17 cellular contexts compared by ENCODE assay signal in genomic region chr12:120542166-120542565, GRCh38. TPM values are rescaled to one million over a fixed set of nuclear protein-coding genes. Genes with fewer than 3 reads are reported as not detected.
DNase-seq lines count a peak whose midpoint lies in the region; ATAC-seq and TF ChIP-seq lines count a peak whose summit lies in the region.
"Had no signal": no experiment of that assay in that cellular context is flagged by ENCODE, and none has a peak within 500 bp of the region (broad histone marks: within the 10 kb centered on the region; RNA-seq: fewer than 3 reads in every experiment).

No MANE protein-coding gene starts in this region.

- H3K4me2 ChIP-seq in KMS-11: peak overlapping the region; percentile 33; the same call in 1 of the 2 replicates
- H3K4me2 ChIP-seq: GM23338 had no signal

- H3K27me3 ChIP-seq in heart left ventricle (no peaks in the 10 kb centered on the region), KMS-11 (ENCODE audit: insufficient read depth, low read depth) (no peaks in the 10 kb centered on the region), skeletal muscle tissue (ENCODE audit: control insufficient read depth in 3 of 3, insufficient read depth in 3 of 3, low read length in 3 of 3) (no peaks in the 10 kb centered on the region), body of pancreas (no peaks in the 10 kb centered on the region)

- H3K27ac ChIP-seq in heart left ventricle (peak overlapping the region in 7 of 12 donors; percentile 8 to 98 (median 95)), KMS-11 (no peak overlapping the region), skeletal muscle tissue (ENCODE audit: low read depth, low read length) (peak overlapping the region; percentile 10), body of pancreas (no peak overlapping the region)

- peaks cover 3% of the 10 kb centered on the region; the same call in 1 of the 2 replicates for H4K20me1 ChIP-seq in KMS-11 (ENCODE audit: insufficient read depth)

- intact Hi-C loops in heart left ventricle (cut with DNase I): no loop called here
- intact Hi-C loops in left ventricle myocardium superior (cut with micrococcal nuclease): no loop called here
- intact Hi-C loops in dendritic cell treated with granulocyte-macrophage colony-stimulating factor and Interleukin-4, amounts not matched to agents 40 ng/mL and 50 ng/mL, for 4 days (cut with micrococcal nuclease): no loop called here
- intact Hi-C loops in body of pancreas (cut with DNase I): no loop called here

- no peak overlapping the region for H3K4me3 ChIP-seq in heart left ventricle
- no peak overlapping the region for H3K4me3 ChIP-seq in KMS-11 (IDR thresholded peaks at IDR 0.05; ENCODE audit: insufficient read depth, low read depth, low read length)
- H3K4me3 ChIP-seq in skeletal muscle tissue (ENCODE audit: low read length in 3 of 3): no peak overlapping the region
- no peak overlapping the region for H3K4me3 ChIP-seq in body of pancreas
- H3K4me3 ChIP-seq: GM23338 had no signal

- no peaks in the 10 kb centered on the region for H3K27me3 Mint-ChIP-seq in dendritic cell treated with granulocyte-macrophage colony-stimulating factor and Interleukin-4, amounts not matched to agents 40 ng/mL and 50 ng/mL, for 4 days
- H3K27me3 Mint-ChIP-seq in HFFc6 (ENCODE audit: insufficient read depth): no peaks in the 10 kb centered on the region; the same call in 1 of the 2 replicates
- H3K27me3 Mint-ChIP-seq: CD8-positive, alpha-beta memory T cell had no signal

- peaks cover 98% of the 10 kb centered on the region for H3K79me2 ChIP-seq in KMS-11 (ENCODE audit: insufficient read depth, low read depth)

- TF ChIP-seq POLR2A in heart left ventricle (IDR thresholded peaks at IDR 0.05) (no peak), body of pancreas (IDR thresholded peaks at IDR 0.05) (no peak)

- peak overlapping the region; percentile 30 for H3K4me3 Mint-ChIP-seq in dendritic cell treated with granulocyte-macrophage colony-stimulating factor and Interleukin-4, amounts not matched to agents 40 ng/mL and 50 ng/mL, for 4 days
- no peak overlapping the region for H3K4me3 Mint-ChIP-seq in HFFc6
- H3K4me3 Mint-ChIP-seq: GM23338 had no signal

- peaks cover 56% of the 10 kb centered on the region for H3K4me1 Mint-ChIP-seq in dendritic cell treated with granulocyte-macrophage colony-stimulating factor and Interleukin-4, amounts not matched to agents 40 ng/mL and 50 ng/mL, for 4 days (ENCODE audit: low read depth)
- peaks cover 41% of the 10 kb centered on the region for H3K4me1 Mint-ChIP-seq in HFFc6 (ENCODE audit: low read depth)

- H3K36me3 ChIP-seq in heart left ventricle: peaks cover 0 to 61% (median 22%) of the 10 kb centered on the region in 9 donors
- peaks cover 7% of the 10 kb centered on the region; the same call in 1 of the 2 replicates for H3K36me3 ChIP-seq in KMS-11 (ENCODE audit: insufficient read depth)
- H3K36me3 ChIP-seq in skeletal muscle tissue (ENCODE audit: control insufficient read depth in 3 of 3, insufficient read depth in 3 of 3, low read length in 3 of 3): peaks cover 9 to 15% (median 10%) of the 10 kb centered on the region in 3 donors
- H3K36me3 ChIP-seq in body of pancreas (replicated peaks in 1 of 2; ENCODE audit: insufficient read depth in 1 of 2, low read depth in 2 of 2): peaks cover 0 to 4% of the 10 kb centered on the region in 2 donors

- no peaks in the 10 kb centered on the region for H3K9me3 Mint-ChIP-seq in dendritic cell treated with granulocyte-macrophage colony-stimulating factor and Interleukin-4, amounts not matched to agents 40 ng/mL and 50 ng/mL, for 4 days
- no peaks in the 10 kb centered on the region for H3K9me3 Mint-ChIP-seq in HFFc6
- H3K9me3 Mint-ChIP-seq: CD8-positive, alpha-beta memory T cell; GM23338 had no signal

- peaks cover 55% of the 10 kb centered on the region for H3K36me3 Mint-ChIP-seq in dendritic cell treated with granulocyte-macrophage colony-stimulating factor and Interleukin-4, amounts not matched to agents 40 ng/mL and 50 ng/mL, for 4 days (ENCODE audit: low read depth)
- peaks cover 4% of the 10 kb centered on the region for H3K36me3 Mint-ChIP-seq in HFFc6 (ENCODE audit: low read depth)

- H3K27ac Mint-ChIP-seq in dendritic cell treated with granulocyte-macrophage colony-stimulating factor and Interleukin-4, amounts not matched to agents 40 ng/mL and 50 ng/mL, for 4 days: no peak overlapping the region
- H3K27ac Mint-ChIP-seq in HFFc6: no peak overlapping the region
- H3K27ac Mint-ChIP-seq: GM23338 had no signal

- ATAC-seq in heart left ventricle (no peak), left ventricle myocardium superior (no peak), body of pancreas (no peak)
- ATAC-seq: GM23338, HCT116 had no signal

- H3K9ac ChIP-seq in KMS-11: no peak overlapping the region
- no peak overlapping the region for H3K9ac ChIP-seq in skeletal muscle tissue (ENCODE audit: low read depth in 1 of 3, low read length in 3 of 3)

- TF ChIP-seq CTCF in heart left ventricle (IDR thresholded peaks at IDR 0.05) (no peak), KMS-11 (conservative IDR thresholded peaks at IDR 0.05; ENCODE audit: low read depth, low read length) (no peak), HFFc6 (IDR thresholded peaks at IDR 0.05) (no peak), body of pancreas (IDR thresholded peaks at IDR 0.05) (no peak)

- H3K9me3 ChIP-seq in heart left ventricle (no peaks in the 10 kb centered on the region), skeletal muscle tissue (ENCODE audit: control insufficient read depth in 3 of 3, low read length in 3 of 3) (no peaks in the 10 kb centered on the region), body of pancreas (no peaks in the 10 kb centered on the region)

- H3K4me1 ChIP-seq in heart left ventricle (peaks cover 19 to 95% (median 73%) of the 10 kb centered on the region in 12 donors), KMS-11 (ENCODE audit: low read depth, poor library complexity, severe bottlenecking) (peaks cover 71% of the 10 kb centered on the region), skeletal muscle tissue (ENCODE audit: control insufficient read depth in 3 of 3, insufficient read depth in 3 of 3, low read length in 3 of 3) (peaks cover 46 to 62% (median 56%) of the 10 kb centered on the region in 3 donors), body of pancreas (peaks cover 83% of the 10 kb centered on the region)

- DNase-seq in heart left ventricle (no peak), left ventricle myocardium superior (no peak), GOT3 (lab: John Stamatoyannopoulos, UW) (no peak), HFFc6 (no peak), body of pancreas (no peak)
- DNase-seq: CD8-positive, alpha-beta memory T cell; MV-4-11; NCI-H1694 treated with DMSO at 0.1 percent for 48 hours; NCI-H2107; NCI-H510A; NCI-H748 treated with DMSO at 0.1 percent for 48 hours; Right ventricle myocardium superior had no signal

- 90 to 97% (median 93%) methylated on average over 5 of the region's 5 CpGs for WGBS in heart left ventricle, 4 donors
- WGBS in body of pancreas, 2 donors: 94 to 96% methylated on average over 5 of the region's 5 CpGs

- no peak overlapping the region for H2AFZ ChIP-seq in KMS-11 (ENCODE audit: low read depth)
- H2AFZ ChIP-seq: GM23338 had no signal

RNA-seq across cellular contexts. Expression of gene RNF10, which starts 8.0 kb away (rescaled TPM):
- total RNA-seq in heart left ventricle (100 to 1,000 TPM; 165 to 363 (median 278) TPM), left ventricle myocardium superior (251 TPM), skeletal muscle tissue (118 TPM), body of pancreas (100 to 1,000 TPM in 1 of 2 donors, 10 to 100 TPM in 1; 62.5 to 124 TPM)
- polyA plus RNA-seq in heart left ventricle: 100 to 1,000 TPM; 247 to 490 TPM
- total RNA-seq in HFFc6 (2021; fragmentation: NEBNext Ultra II Directional; extraction: Animal tissue kit (Norgen Biotek cat#: 25700)): 100 to 1,000 TPM; 145 to 203 (median 158) TPM

RNA-seq across cellular contexts. Expression of gene COQ5, which starts 13.2 kb away (rescaled TPM):
- total RNA-seq in heart left ventricle (10 to 100 TPM; 27.9 to 46.5 (median 36.7) TPM), left ventricle myocardium superior (38.0 TPM), skeletal muscle tissue (29.7 TPM), body of pancreas (10 to 100 TPM in 1 of 2 donors, 1 to 10 TPM in 1; 9.6 to 24.1 TPM)
- polyA plus RNA-seq in heart left ventricle: 10 to 100 TPM; 29.2 to 48.9 TPM
- total RNA-seq in HFFc6 (2021; fragmentation: NEBNext Ultra II Directional; extraction: Animal tissue kit (Norgen Biotek cat#: 25700)): 10 to 100 TPM; 26.0 to 30.7 (median 27.4) TPM

RNA-seq across cellular contexts. Expression of gene POP5, which starts 39.0 kb away (rescaled TPM):
- 10 to 100 TPM; 20.6 to 46.6 (median 36.3) TPM for total RNA-seq in heart left ventricle
- polyA plus RNA-seq in heart left ventricle: 10 to 100 TPM; 30.9 to 55.8 TPM
- 34.0 TPM for total RNA-seq in left ventricle myocardium superior
- 29.2 TPM for total RNA-seq in skeletal muscle tissue
- 10 to 100 TPM; 56.5 to 63.4 (median 60.6) TPM for total RNA-seq in HFFc6 (2021; fragmentation: NEBNext Ultra II Directional; extraction: Animal tissue kit (Norgen Biotek cat#: 25700))
- total RNA-seq in body of pancreas: 10 to 100 TPM; 23.9 to 45.8 TPM

RNA-seq across cellular contexts. Expression of gene DYNLL1, which starts 46.3 kb away (rescaled TPM):
- total RNA-seq in heart left ventricle (100 to 1,000 TPM in 8 of 9 donors, 10 to 100 TPM in 1; 92.2 to 269 (median 120) TPM), left ventricle myocardium superior (144 TPM), skeletal muscle tissue (162 TPM), body of pancreas (100 to 1,000 TPM in 1 of 2 donors, 10 to 100 TPM in 1; 48.5 to 143 TPM)
- polyA plus RNA-seq in heart left ventricle: 100 to 1,000 TPM; 164 to 320 TPM
- total RNA-seq in HFFc6 (2021; fragmentation: NEBNext Ultra II Directional; extraction: Animal tissue kit (Norgen Biotek cat#: 25700)): 100 to 1,000 TPM; 530 to 650 (median 609) TPM

Comparison
In these comparisons a context has a peak if more than half of its experiments do, and no peak if none do; other contexts are left out.
1. H3K27ac ChIP-seq: peak in heart left ventricle (7 of 12) and skeletal muscle tissue (single experiment); none in KMS-11 (single experiment) and body of pancreas (0 of 4).